ENCODE assay signal across 8 cellular contexts in genomic region chr18:63963610-63964256, GRCh38. TPM values are rescaled to one million over a fixed set of nuclear protein-coding genes. Genes with fewer than 3 reads are reported as not detected.
DNase-seq lines count a peak whose midpoint lies in the region; ATAC-seq and TF ChIP-seq lines count a peak whose summit lies in the region.

No MANE protein-coding gene starts in this region.

- peak; percentile 89 for TF ChIP-seq CTCF in GM12872 (IDR thresholded peaks at IDR 0.05; ENCODE audit: insufficient read depth, low read depth, low read length)
- peak; percentile 62 for TF ChIP-seq CTCF in mucosa of descending colon (IDR thresholded peaks at IDR 0.05)

- no peaks in the 10 kb centered on the region for H3K9me3 ChIP-seq in mucosa of descending colon

- peaks cover 7% of the 10 kb centered on the region for H3K4me1 ChIP-seq in mucosa of descending colon (ENCODE audit: low read depth)

- no peaks in the 10 kb centered on the region for H3K36me3 ChIP-seq in mucosa of descending colon (ENCODE audit: low read depth)

- H3K4me3 ChIP-seq in mucosa of descending colon, result no peak overlapping the region

- intact Hi-C loops in mucosa of descending colon (cut with DNase I, micrococcal nuclease), result no loop called here

- peak; percentile 78 for ATAC-seq in HG02588 (IDR thresholded peaks at IDR 0.05; ENCODE audit: unreplicated experiment)
- peak; percentile 95 for ATAC-seq in mucosa of descending colon

- DNase-seq in A172 (ENCODE audit: low spot score) (peak; percentile 43), NCI-H1092 treated with DMSO at 0.1 percent for 48 hours (lab: John Stamatoyannopoulos, UW) (peak; percentile 72), T-helper 22 cell (ENCODE audit: low read depth) (peak; percentile 12), mucosa of descending colon (peak; percentile 56 to 73 (median 61)), epidermal melanocyte (ENCODE audit: insufficient read length, low spot score) (no peak)
- peak; percentile 3 for DNase-seq in effector CD8-positive, alpha-beta T cell (lab: John Stamatoyannopoulos, UW)

RNA-seq across cellular contexts. Expression of gene SERPINB8, which starts 6.1 kb away (rescaled TPM):
- 3.3 and 10.9 TPM in 2 replicates for total RNA-seq in A172 (2014; rRNA removed; shearing (Covaris generic))
- 10 to 100 TPM; 10.7 to 27.3 (median 12.3) TPM for total RNA-seq in mucosa of descending colon

RNA-seq across cellular contexts. Expression of gene HMSD, which starts 14.6 kb away (rescaled TPM):
- total RNA-seq in A172 (2014; rRNA removed; shearing (Covaris generic)), result 0.12 TPM in 1 of 2 replicates, not detected in the other
- under 1 TPM in 2 of 3 donors, not detected in 1; 0.22 to 0.38 TPM for total RNA-seq in mucosa of descending colon

RNA-seq across cellular contexts. Expression of gene SERPINB10, which starts 56.0 kb away (rescaled TPM):
- not detected in 2 replicates for total RNA-seq in A172 (2014; rRNA removed; shearing (Covaris generic))
- not detected for total RNA-seq in mucosa of descending colon
